16 cellular contexts compared by ENCODE assay signal in genomic region chr5:150258126-150258525, GRCh38. TPM values are rescaled to one million over a fixed set of nuclear protein-coding genes. Genes with fewer than 3 reads are reported as not detected.
DNase-seq lines count a peak whose midpoint lies in the region; ATAC-seq and TF ChIP-seq lines count a peak whose summit lies in the region.
"Had no signal": no experiment of that assay in that cellular context is flagged by ENCODE, and none has a peak within 500 bp of the region (broad histone marks: within the 10 kb centered on the region; RNA-seq: fewer than 3 reads in every experiment).

No MANE protein-coding gene starts in this region.

- ATAC-seq in stimulated activated memory B cell treated with anti-CD40 and anti-IgM and Interleukin-4, amounts not matched to agents 10 μg/mL and 1 μg/mL and 100 μg/mL, for 72 hours: peak; percentile 39
- ATAC-seq in HG03520 (IDR thresholded peaks at IDR 0.05; ENCODE audit: unreplicated experiment): no peak
- ATAC-seq: left cardiac atrium; naive thymus-derived CD8-positive, alpha-beta T cell had no signal

- H3K27me3 Mint-ChIP-seq in stimulated activated memory B cell treated with anti-CD40 and anti-IgM and Interleukin-4, amounts not matched to agents 10 μg/mL and 1 μg/mL and 100 μg/mL, for 72 hours: peaks cover 17% of the 10 kb centered on the region
- H3K27me3 Mint-ChIP-seq in glutamatergic neuron (ENCODE audit: unreplicated experiment): peaks cover 5% of the 10 kb centered on the region

- no peaks in the 10 kb centered on the region for H3K4me1 Mint-ChIP-seq in stimulated activated memory B cell treated with anti-CD40 and anti-IgM and Interleukin-4, amounts not matched to agents 10 μg/mL and 1 μg/mL and 100 μg/mL, for 72 hours
- peaks cover 27% of the 10 kb centered on the region for H3K4me1 Mint-ChIP-seq in glutamatergic neuron (ENCODE audit: low read depth, unreplicated experiment)

- no peaks in the 10 kb centered on the region for H3K36me3 ChIP-seq in H7 (replicated peaks; ENCODE audit: control insufficient read depth, insufficient read depth, low read length)

- no peaks in the 10 kb centered on the region for H3K27me3 ChIP-seq in H7 (ENCODE audit: control insufficient read depth, insufficient read depth, low read length)

- H3K27ac Mint-ChIP-seq in stimulated activated memory B cell treated with anti-CD40 and anti-IgM and Interleukin-4, amounts not matched to agents 10 μg/mL and 1 μg/mL and 100 μg/mL, for 72 hours: no peak overlapping the region
- no peak overlapping the region for H3K27ac Mint-ChIP-seq in glutamatergic neuron (ENCODE audit: unreplicated experiment)
- H3K27ac Mint-ChIP-seq: naive thymus-derived CD8-positive, alpha-beta T cell had no signal

- H3K36me3 Mint-ChIP-seq in stimulated activated memory B cell treated with anti-CD40 and anti-IgM and Interleukin-4, amounts not matched to agents 10 μg/mL and 1 μg/mL and 100 μg/mL, for 72 hours: no peaks in the 10 kb centered on the region
- no peaks in the 10 kb centered on the region for H3K36me3 Mint-ChIP-seq in glutamatergic neuron (ENCODE audit: unreplicated experiment)

- peak; percentile 7 for DNase-seq in NCI-H146 (lab: John Stamatoyannopoulos, UW)
- no peak for DNase-seq in NCI-H146 treated with DMSO at 0.1 percent for 48 hours (lab: John Stamatoyannopoulos, UW; ENCODE audit: unreplicated experiment)
- DNase-seq in HT1080 (ENCODE audit: low read depth): peak; percentile 24
- no peak for DNase-seq in glutamatergic neuron
- no peak for DNase-seq in H7
- DNase-seq: central memory CD4-positive, alpha-beta T cell; Kasumi-1; left cardiac atrium; naive thymus-derived CD8-positive, alpha-beta T cell had no signal

- TF ChIP-seq CTCF in glutamatergic neuron (IDR thresholded peaks at IDR 0.05; ENCODE audit: partially characterized antibody, unreplicated experiment): no peak

- H3K4me3 ChIP-seq in H7 (ENCODE audit: insufficient read depth, low read depth, low read length): no peak overlapping the region

- H3K27ac ChIP-seq in cingulate gyrus (ENCODE audit: low read depth, low read length): peak overlapping the region; percentile 40
- H3K27ac ChIP-seq: 22Rv1 had no signal

- H3K9me3 Mint-ChIP-seq in stimulated activated memory B cell treated with anti-CD40 and anti-IgM and Interleukin-4, amounts not matched to agents 10 μg/mL and 1 μg/mL and 100 μg/mL, for 72 hours: no peaks in the 10 kb centered on the region
- peaks cover 4% of the 10 kb centered on the region for H3K9me3 Mint-ChIP-seq in glutamatergic neuron (ENCODE audit: unreplicated experiment)
- H3K9me3 Mint-ChIP-seq: naive thymus-derived CD8-positive, alpha-beta T cell had no signal

- no peak overlapping the region for H3K4me3 Mint-ChIP-seq in stimulated activated memory B cell treated with anti-CD40 and anti-IgM and Interleukin-4, amounts not matched to agents 10 μg/mL and 1 μg/mL and 100 μg/mL, for 72 hours
- H3K4me3 Mint-ChIP-seq in glutamatergic neuron (ENCODE audit: unreplicated experiment): no peak overlapping the region
- H3K4me3 Mint-ChIP-seq: naive thymus-derived CD8-positive, alpha-beta T cell had no signal

RNA-seq across cellular contexts. Expression of gene CAMK2A, which starts 31.4 kb away (rescaled TPM):
- total RNA-seq in HT1080 (2014; rRNA removed; shearing (Covaris generic)): not detected in 2 replicates
- polyA plus RNA-seq in HT1080 (2015; cell fraction: cytosol; rRNA removed): 0.02 TPM in 1 of 2 replicates, not detected in the other
- 0.15 TPM in 1 of 2 replicates, not detected in the other for polyA plus RNA-seq in HT1080 (2015; cell fraction: nucleus; rRNA removed)
- total RNA-seq in glutamatergic neuron (ENCODE audit: unreplicated experiment): 1.1 TPM
- total RNA-seq in H7 (2014; rRNA removed; shearing (Covaris generic)): 0.07 TPM in 1 of 2 replicates, not detected in the other
- total RNA-seq: activated CD8-positive, alpha-beta memory T cell treated with anti-CD3 and anti-CD28 coated beads for 36 hours; endothelial cell of umbilical vein; naive thymus-derived CD8-positive, alpha-beta T cell; subcutaneous adipose tissue had no signal
- polyA plus RNA-seq: endothelial cell of umbilical vein; naive thymus-derived CD8-positive, alpha-beta T cell had no signal

RNA-seq across cellular contexts. Expression of gene ARSI, which starts 44.6 kb away (rescaled TPM):
- 0.20 and 0.82 TPM in 2 replicates for total RNA-seq in HT1080 (2014; rRNA removed; shearing (Covaris generic))
- polyA plus RNA-seq in HT1080 (2015; cell fraction: cytosol; rRNA removed): 1.2 and 1.5 TPM in 2 replicates
- polyA plus RNA-seq in HT1080 (2015; cell fraction: nucleus; rRNA removed): 1.7 and 5.3 TPM in 2 replicates
- not detected for total RNA-seq in glutamatergic neuron (ENCODE audit: unreplicated experiment)
- 3.2 and 3.6 TPM in 2 replicates for total RNA-seq in H7 (2014; rRNA removed; shearing (Covaris generic))
- total RNA-seq: activated CD8-positive, alpha-beta memory T cell treated with anti-CD3 and anti-CD28 coated beads for 36 hours; naive thymus-derived CD8-positive, alpha-beta T cell had no signal
- polyA plus RNA-seq: naive thymus-derived CD8-positive, alpha-beta T cell had no signal

Comparison
In these comparisons a context has a peak if more than half of its experiments do, and no peak if none do; other contexts are left out.
1. DNase-seq: peak in NCI-H146 (single experiment) and HT1080 (single experiment); none in NCI-H146 treated with DMSO at 0.1 percent for 48 hours (single experiment), glutamatergic neuron (single experiment) and H7 (single experiment).